29 cellular contexts compared by ENCODE assay signal in genomic region chr20:47280228-47280627, GRCh38.
DNase-seq lines count a peak whose midpoint lies in the region; ATAC-seq, FAIRE-seq and TF ChIP-seq lines count a peak whose summit lies in the region.
"Had no signal": no experiment of that assay in that cellular context is flagged by ENCODE, and none has a peak within 500 bp of the region (broad histone marks: within the 10 kb centered on the region; RNA-seq: fewer than 3 reads in every experiment).

No MANE protein-coding gene starts in this region.

- ATAC-seq in GM12878: no peak
- peak in 1 of 2 donors; percentile 38 for ATAC-seq in natural killer cell treated with Interleukin-12 subunit alpha and Interleukin-12 subunit beta and Interleukin-15 and Interleukin-18, amount 100 ng/mL, for 72 hours
- ATAC-seq: heart left ventricle had no signal

- intact Hi-C loops in Caco-2 (cut with micrococcal nuclease; ENCODE audit: unreplicated experiment) (no loop called here), GM12878 (cut with micrococcal nuclease; ENCODE audit: unreplicated experiment) (no loop called here)

- POLR2A ChIA-PET in Caco-2 (lab: Charles Lee) (no interaction called here), GM12878 (lab: Charles Lee) (interaction anchor here (0.6 kb wide), 1 partner anchor 10 kb away, joined by 3 read pairs; no protein-coding TSS in a partner anchor), HEK293T (lab: Yijun Ruan, JAX) (no interaction called here)

- BruUV-seq in Caco-2 (replicated peaks; lab: Mats Ljungman, UMichigan) (no TSS peak), GM12878 (replicated peaks; lab: Mats Ljungman, UMichigan) (no TSS peak)

- H3K4me3 ChIP-seq in BLaER1 (no peak overlapping the region), Caco-2 (ENCODE audit: low read depth, low read length) (no peak overlapping the region), GM12878 (no peak overlapping the region)
- H3K4me3 ChIP-seq: heart left ventricle, SJSA1, smooth muscle cell, tibial artery had no signal

- H3K9me3 ChIP-seq in BLaER1 (no peaks in the 10 kb centered on the region), Caco-2 (no peaks in the 10 kb centered on the region), GM12878 (replicated peaks; ENCODE audit: control insufficient read depth, insufficient read depth, low read length) (no peaks in the 10 kb centered on the region)
- H3K9me3 ChIP-seq: heart left ventricle, SJSA1, tibial artery had no signal

- H3K9ac ChIP-seq in BLaER1 (no peak overlapping the region), GM12878 (ENCODE audit: control insufficient read depth, insufficient read depth, low read length) (no peak overlapping the region)

- CTCF ChIA-PET in Caco-2 (lab: Charles Lee) (interaction anchor here (0.7 to 2.9 kb wide), 4 partner anchors 9 to 104 kb away, joined by 3 to 15 read pairs (median 4); no protein-coding TSS in a partner anchor), GM12878 (lab: Yijun Ruan, JAX) (interaction anchor here (1.7 to 4.6 kb wide), 2 partner anchors 12 to 104 kb away, joined by 5 to 28 read pairs; no protein-coding TSS in a partner anchor), HEK293T (lab: Yijun Ruan, JAX) (no interaction called here)

- 87% methylated on average over 7 of the region's 7 CpGs for WGBS in GM12878 (ENCODE audit: insufficient coverage, insufficient replicate concordance, low lambda C conversion rate, missing lambda C conversion rate)

- H3K27ac ChIP-seq in BLaER1: peak overlapping the region; percentile 7; the same call in 1 of the 2 replicates
- H3K27ac ChIP-seq in GM12878 (ENCODE audit: control insufficient read depth, insufficient read depth): no peak overlapping the region
- H3K27ac ChIP-seq: heart left ventricle, SJSA1, tibial artery had no signal

- TF ChIP-seq POLR2A in GM12878 (IDR thresholded peaks at IDR 0.05; ENCODE audit: low read depth, low read length) (no peak), H54 (IDR thresholded peaks at IDR 0.05; ENCODE audit: low read depth, low read length) (no peak)

- H3K4me1 Mint-ChIP-seq in Caco-2 (ENCODE audit: low read depth, unreplicated experiment): peaks cover 37% of the 10 kb centered on the region
- H3K4me1 Mint-ChIP-seq in natural killer cell treated with Interleukin-12 subunit alpha and Interleukin-12 subunit beta and Interleukin-15 and Interleukin-18, amount 100 ng/mL, for 72 hours (ENCODE audit: low read depth in 2 of 2): peaks cover 7 to 17% of the 10 kb centered on the region in 2 donors

- peak in 1 of 2 experiments; percentile 34 for DNase-seq in Caco-2
- no peak for DNase-seq in GM12878 (ENCODE audit: low read depth, low spot score)
- DNase-seq in natural killer cell treated with Interleukin-12 subunit alpha and Interleukin-12 subunit beta and Interleukin-15 and Interleukin-18, amount 100 ng/mL, for 72 hours (ENCODE audit: low spot score): no peak
- no peak for DNase-seq in NCI-H774 (lab: John Stamatoyannopoulos, UW)
- DNase-seq in HEK293T (ENCODE audit: extremely low spot score): no peak
- DNase-seq in H54 (ENCODE audit: insufficient read length, low spot score): no peak
- DNase-seq in NCI-H82 (lab: John Stamatoyannopoulos, UW): no peak
- DNase-seq: activated CD4-positive, alpha-beta T cell treated with anti-CD3 and anti-CD28 coated beads, Interleukin-2, amount 10 ng/mL, durations not matched to agents 7 days and 5 days; activated CD8-positive, alpha-beta memory T cell treated with anti-CD3 and anti-CD28 coated beads, Interleukin-2, amount 50 U/mL, for 4 hours; activated effector memory CD4-positive, alpha-beta T cell treated with anti-CD3 and anti-CD28 coated beads, Interleukin-2, amount 50 U/mL, for 16 hours; anterior cingulate cortex; caudate nucleus; dermis blood vessel endothelial cell; DMS53; GF-D8; heart left ventricle; Kasumi-1; NCI-H1048; NCI-H2029; NCI-H345; NK-92 treated with Interleukin-12 subunit alpha and Interleukin-12 subunit beta, amount 100 ng/mL, for 24 hours; stimulated activated CD4-positive, alpha-beta T cell treated with anti-CD3 and anti-CD28 coated beads, Interleukin-2, amount 100 ng/mL, for 48 hours; T-helper 1 cell had no signal

- H3K36me3 Mint-ChIP-seq in Caco-2 (ENCODE audit: insufficient read depth, unreplicated experiment): peaks cover 100% of the 10 kb centered on the region
- H3K36me3 Mint-ChIP-seq in natural killer cell treated with Interleukin-12 subunit alpha and Interleukin-12 subunit beta and Interleukin-15 and Interleukin-18, amount 100 ng/mL, for 72 hours: peaks cover 21% of the 10 kb centered on the region

- H3K4me3 Mint-ChIP-seq in Caco-2 (ENCODE audit: unreplicated experiment): no peak overlapping the region
- no peak overlapping the region for H3K4me3 Mint-ChIP-seq in natural killer cell treated with Interleukin-12 subunit alpha and Interleukin-12 subunit beta and Interleukin-15 and Interleukin-18, amount 100 ng/mL, for 72 hours
- H3K4me3 Mint-ChIP-seq: activated CD4-positive, alpha-beta T cell treated with anti-CD3 and anti-CD28 coated beads, Interleukin-2, amount 10 ng/mL, durations not matched to agents 7 days and 5 days; stimulated activated naive CD8-positive, alpha-beta T cell treated with anti-CD3 and anti-CD28 coated beads, Interleukin-15, Interleukin-2, amounts not matched to agents 100 ng/mL and 50 ng/mL, for 24 hours had no signal

- SMC1A ChIA-PET in GM12878 (lab: Charles Lee; ENCODE audit: uncharacterized antibody, unreplicated experiment): interaction anchor here (1.1 kb wide), 1 partner anchor 17 kb away, joined by 4 read pairs; no protein-coding TSS in a partner anchor

- H3K36me3 ChIP-seq in BLaER1 (peaks cover 100% of the 10 kb centered on the region), Caco-2 (ENCODE audit: control insufficient read depth, insufficient read depth, low read length) (peaks cover 17% of the 10 kb centered on the region), GM12878 (ENCODE audit: control insufficient read depth in 2 of 2, insufficient read depth in 2 of 2, low read length in 1 of 2) (peaks cover 25 to 38% of the 10 kb centered on the region in 2 experiments)

- FAIRE-seq in GM12878 (lab: Jason Lieb, UNC): no peak
- no peak for FAIRE-seq in H54 (lab: Jason Lieb, UNC)
- FAIRE-seq: endothelial cell of umbilical vein had no signal

- H3K4me2 ChIP-seq in BLaER1 (0 out of 2 replicates have a peak overlapping the region, but pooled peaks have one; percentile 3), GM12878 (ENCODE audit: control insufficient read depth, insufficient read depth) (no peak overlapping the region)
- H3K4me2 ChIP-seq: smooth muscle cell had no signal

- TF ChIP-seq RAD21 in GM12878 (IDR thresholded peaks at IDR 0.05; ENCODE audit: insufficient read depth, low read depth, low read length): no peak

- H4K20me1 ChIP-seq in BLaER1 (peaks cover 98% of the 10 kb centered on the region), GM12878 (ENCODE audit: control insufficient read depth, insufficient read depth) (no peaks in the 10 kb centered on the region)

- H3K27me3 ChIP-seq in BLaER1 (no peaks in the 10 kb centered on the region), Caco-2 (replicated peaks; ENCODE audit: control insufficient read depth, insufficient read depth, low read length) (no peaks in the 10 kb centered on the region), GM12878 (replicated peaks in 1 of 2; ENCODE audit: control insufficient read depth in 2 of 2, insufficient read depth in 2 of 2, low read length in 1 of 2) (no peaks in the 10 kb centered on the region)
- H3K27me3 ChIP-seq: heart left ventricle, SJSA1, tibial artery had no signal

- H3K27ac Mint-ChIP-seq in Caco-2 (ENCODE audit: unreplicated experiment): peak overlapping the region; percentile 22
- H3K27ac Mint-ChIP-seq in natural killer cell treated with Interleukin-12 subunit alpha and Interleukin-12 subunit beta and Interleukin-15 and Interleukin-18, amount 100 ng/mL, for 72 hours: peak overlapping the region; percentile 4 to 85

- H3K4me1 ChIP-seq in BLaER1 (peaks cover 45% of the 10 kb centered on the region), Caco-2 (peaks cover 21% of the 10 kb centered on the region), GM12878 (ENCODE audit: control insufficient read depth, insufficient read depth, low read length) (peaks cover 8% of the 10 kb centered on the region)

- TF ChIP-seq EP300 in GM12878 (IDR thresholded peaks at IDR 0.05; ENCODE audit: borderline replicate concordance in 1 of 2, control insufficient read depth in 1 of 2, low read depth in 2 of 2, low read length in 2 of 2): no peak

- H3K79me2 ChIP-seq in GM12878 (ENCODE audit: control insufficient read depth, insufficient read depth, low read length): no peaks in the 10 kb centered on the region; the same call in 1 of the 2 replicates

- in situ Hi-C loops in GM12878 (cut with MboI): no loop called here

- no peaks in the 10 kb centered on the region for H3K9me3 Mint-ChIP-seq in Caco-2 (ENCODE audit: unreplicated experiment)
- H3K9me3 Mint-ChIP-seq in natural killer cell treated with Interleukin-12 subunit alpha and Interleukin-12 subunit beta and Interleukin-15 and Interleukin-18, amount 100 ng/mL, for 72 hours: no peaks in the 10 kb centered on the region
- H3K9me3 Mint-ChIP-seq: activated CD4-positive, alpha-beta T cell treated with anti-CD3 and anti-CD28 coated beads, Interleukin-2, amount 10 ng/mL, durations not matched to agents 7 days and 5 days; stimulated activated naive CD8-positive, alpha-beta T cell treated with anti-CD3 and anti-CD28 coated beads, Interleukin-15, Interleukin-2, amounts not matched to agents 100 ng/mL and 50 ng/mL, for 24 hours had no signal

- TF ChIP-seq CTCF in Caco-2 (IDR thresholded peaks at IDR 0.05; ENCODE audit: insufficient read depth in 1 of 2, low read depth in 1 of 2, low read length in 1 of 2, severe bottlenecking in 1 of 2, unreplicated experiment in 1 of 2): no peak
- TF ChIP-seq CTCF in GM12878 (IDR thresholded peaks at IDR 0.05 in 2 of 3, conservative IDR thresholded peaks at IDR 0.05 in 1 of 3; ENCODE audit: control insufficient read depth in 2 of 3, extremely low read depth in 1 of 3, insufficient read depth in 1 of 3, low read depth in 3 of 3, low read length in 3 of 3): no peak

- no peaks in the 10 kb centered on the region for H3K27me3 Mint-ChIP-seq in Caco-2 (ENCODE audit: insufficient read depth, unreplicated experiment)
- H3K27me3 Mint-ChIP-seq in natural killer cell treated with Interleukin-12 subunit alpha and Interleukin-12 subunit beta and Interleukin-15 and Interleukin-18, amount 100 ng/mL, for 72 hours: no peaks in the 10 kb centered on the region
- H3K27me3 Mint-ChIP-seq: activated CD4-positive, alpha-beta T cell treated with anti-CD3 and anti-CD28 coated beads, Interleukin-2, amount 10 ng/mL, durations not matched to agents 7 days and 5 days; stimulated activated naive CD8-positive, alpha-beta T cell treated with anti-CD3 and anti-CD28 coated beads, Interleukin-15, Interleukin-2, amounts not matched to agents 100 ng/mL and 50 ng/mL, for 24 hours had no signal

- H2AFZ ChIP-seq in GM12878 (ENCODE audit: control insufficient read depth, low read depth, low read length): no peak overlapping the region

- RAD21 ChIA-PET in GM12878 (lab: Charles Lee; ENCODE audit: unreplicated experiment): interaction anchor here (1.6 kb wide), 1 partner anchor 104 kb away, joined by 5 read pairs; no protein-coding TSS in a partner anchor

TF ChIP-seq in GM12878, 131 proteins besides CTCF, POLR2A, EP300 and RAD21 (continues in another document):
- peak; percentile 77; the same call in 1 of the 2 replicates for TF ChIP-seq NFXL1 (IDR thresholded peaks at IDR 0.05; ENCODE audit: borderline replicate concordance)

TF ChIP-seq in HEK293T, 16 proteins besides CTCF, POLR2A, EP300 and RAD21 (continues in another document):
- no peak for TF ChIP-seq FOXK2 (IDR thresholded peaks at IDR 0.05)
- TF ChIP-seq ZNF384 (IDR thresholded peaks at IDR 0.05): no peak
